13 cellular contexts compared by ENCODE assay signal in genomic region chr1:1302006-1302430, GRCh38. TPM values are rescaled to one million over a fixed set of nuclear protein-coding genes. Genes with fewer than 3 reads are reported as not detected.
A peak's percentile ranks its signal among the peaks of the same experiment; 100 is the strongest.
DNase-seq lines count a peak whose midpoint lies in the region; ATAC-seq and TF ChIP-seq lines count a peak whose summit lies in the region.
"Had no signal": no experiment of that assay in that cellular context is flagged by ENCODE, and none has a peak within 500 bp of the region (broad histone marks: within the 10 kb centered on the region; RNA-seq: fewer than 3 reads in every experiment).

No MANE protein-coding gene starts in this region.

- POLR2A ChIA-PET in WTC11 (lab: Charles Lee) = no interaction called here

- H3K4me3 ChIP-seq in AG09309 (ENCODE audit: control insufficient read depth, low read depth, low read length) = no peak overlapping the region
- H3K4me3 ChIP-seq in GM12875 (ENCODE audit: low read depth, low read length) = no peak overlapping the region

- DNase-seq in AG09309 (ENCODE audit: low read depth) = no peak
- peak; percentile 66 for DNase-seq in WTC11 (ENCODE audit: low spot score)
- DNase-seq in iPS-NIHi11 (ENCODE audit: low spot score) = peak; percentile 51
- no peak for DNase-seq in NCI-H2196 treated with DMSO at 0.1 percent for 48 hours (lab: John Stamatoyannopoulos, UW; ENCODE audit: unreplicated experiment)
- no peak for DNase-seq in 8988T
- no peak for DNase-seq in NCI-H2227 treated with DMSO at 0.1 percent for 48 hours (lab: John Stamatoyannopoulos, UW)
- DNase-seq: activated T-cell treated with anti-CD3 and anti-CD28 coated beads, Interleukin-2, amount 50 U/mL, for 24 hours; cortex of kidney; EL; NCI-H446 treated with DMSO at 0.1 percent for 48 hours had no signal

- H3K27ac Mint-ChIP-seq in WTC11 = no peak overlapping the region
- H3K27ac Mint-ChIP-seq: activated T-cell treated with anti-CD3 and anti-CD28 coated beads, Interleukin-2, amount 50 U/mL, for 24 hours; IgD-negative memory B cell had no signal

- H3K4me3 Mint-ChIP-seq in WTC11 = no peak overlapping the region
- H3K4me3 Mint-ChIP-seq: activated T-cell treated with anti-CD3 and anti-CD28 coated beads, Interleukin-2, amount 50 U/mL, for 24 hours; IgD-negative memory B cell had no signal

- peak; percentile 23 for ATAC-seq in WTC11
- no peak for ATAC-seq in GM19395 (IDR thresholded peaks at IDR 0.05; ENCODE audit: unreplicated experiment)

- no peaks in the 10 kb centered on the region for H3K36me3 Mint-ChIP-seq in WTC11
- H3K36me3 Mint-ChIP-seq: IgD-negative memory B cell had no signal

- peaks cover 18% of the 10 kb centered on the region for H3K4me1 Mint-ChIP-seq in WTC11

- CTCF ChIA-PET in WTC11 (lab: Charles Lee) = interaction anchor here (1.1 to 7.6 kb wide), 3 partner anchors 10 to 28 kb away, joined by 3 to 81 read pairs (median 3); partner anchors contain the start of gene UBE2J2

- H3K27me3 Mint-ChIP-seq in WTC11 (ENCODE audit: low read depth) = peaks cover 5% of the 10 kb centered on the region; the same call in 1 of the 2 replicates
- H3K27me3 Mint-ChIP-seq: activated T-cell treated with anti-CD3 and anti-CD28 coated beads, Interleukin-2, amount 50 U/mL, for 24 hours; IgD-negative memory B cell had no signal

- TF ChIP-seq CTCF in AG09309 (IDR thresholded peaks at IDR 0.05; ENCODE audit: control insufficient read depth, insufficient read depth, low read depth, low read length, missing control alignments) (peak; percentile 53), GM12875 (IDR thresholded peaks at IDR 0.05; ENCODE audit: borderline replicate concordance, insufficient read depth, low read depth, low read length) (peak; percentile 63), WTC11 (IDR thresholded peaks at IDR 0.05) (peak; percentile 71)

- no peaks in the 10 kb centered on the region for H3K9me3 Mint-ChIP-seq in WTC11
- H3K9me3 Mint-ChIP-seq: activated T-cell treated with anti-CD3 and anti-CD28 coated beads, Interleukin-2, amount 50 U/mL, for 24 hours; IgD-negative memory B cell had no signal

TF ChIP-seq in WTC11, 78 proteins besides CTCF, POLR2A, EP300 and RAD21 (continues in another document):
- TF ChIP-seq HMGXB4 (CRISPR knock-in tag; IDR thresholded peaks at IDR 0.05) (peak; percentile 52; the same call in 1 of the 2 replicates), ETV6 (CRISPR knock-in tag; IDR thresholded peaks at IDR 0.05) (no peak), ZMAT4 (CRISPR knock-in tag; IDR thresholded peaks at IDR 0.05) (no peak), ZNF671 (CRISPR knock-in tag; IDR thresholded peaks at IDR 0.05) (no peak), NFATC4 (CRISPR knock-in tag; IDR thresholded peaks at IDR 0.05) (no peak), PREB (CRISPR knock-in tag; IDR thresholded peaks at IDR 0.05; ENCODE audit: borderline replicate concordance) (no peak), ZNF317 (CRISPR knock-in tag; IDR thresholded peaks at IDR 0.05; ENCODE audit: borderline replicate concordance, low read depth) (no peak), RORB (CRISPR knock-in tag; IDR thresholded peaks at IDR 0.05) (no peak), GTF2I (CRISPR knock-in tag; conservative IDR thresholded peaks at IDR 0.05) (no peak), ZNF138 (CRISPR knock-in tag; conservative IDR thresholded peaks at IDR 0.05) (no peak), ELF4 (CRISPR knock-in tag; IDR thresholded peaks at IDR 0.05; ENCODE audit: low read depth) (no peak), ZNF423 (CRISPR knock-in tag; IDR thresholded peaks at IDR 0.05) (peak; percentile 53), ZBTB21 (CRISPR knock-in tag; IDR thresholded peaks at IDR 0.05; ENCODE audit: borderline replicate concordance) (no peak), TEAD1 (CRISPR knock-in tag; IDR thresholded peaks at IDR 0.05) (no peak)
- TF ChIP-seq, protein P1, sequence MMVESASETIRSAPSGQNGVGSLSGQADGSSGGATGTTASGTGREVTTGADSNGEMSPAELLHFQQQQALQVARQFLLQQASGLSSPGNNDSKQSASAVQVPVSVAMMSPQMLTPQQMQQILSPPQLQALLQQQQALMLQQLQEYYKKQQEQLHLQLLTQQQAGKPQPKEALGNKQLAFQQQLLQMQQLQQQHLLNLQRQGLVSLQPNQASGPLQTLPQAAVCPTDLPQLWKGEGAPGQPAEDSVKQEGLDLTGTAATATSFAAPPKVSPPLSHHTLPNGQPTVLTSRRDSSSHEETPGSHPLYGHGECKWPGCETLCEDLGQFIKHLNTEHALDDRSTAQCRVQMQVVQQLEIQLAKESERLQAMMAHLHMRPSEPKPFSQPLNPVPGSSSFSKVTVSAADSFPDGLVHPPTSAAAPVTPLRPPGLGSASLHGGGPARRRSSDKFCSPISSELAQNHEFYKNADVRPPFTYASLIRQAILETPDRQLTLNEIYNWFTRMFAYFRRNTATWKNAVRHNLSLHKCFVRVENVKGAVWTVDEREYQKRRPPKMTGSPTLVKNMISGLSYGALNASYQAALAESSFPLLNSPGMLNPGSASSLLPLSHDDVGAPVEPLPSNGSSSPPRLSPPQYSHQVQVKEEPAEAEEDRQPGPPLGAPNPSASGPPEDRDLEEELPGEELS (CRISPR knock-in tag; IDR thresholded peaks at IDR 0.05) = no peak
- TF ChIP-seq, protein P2, sequence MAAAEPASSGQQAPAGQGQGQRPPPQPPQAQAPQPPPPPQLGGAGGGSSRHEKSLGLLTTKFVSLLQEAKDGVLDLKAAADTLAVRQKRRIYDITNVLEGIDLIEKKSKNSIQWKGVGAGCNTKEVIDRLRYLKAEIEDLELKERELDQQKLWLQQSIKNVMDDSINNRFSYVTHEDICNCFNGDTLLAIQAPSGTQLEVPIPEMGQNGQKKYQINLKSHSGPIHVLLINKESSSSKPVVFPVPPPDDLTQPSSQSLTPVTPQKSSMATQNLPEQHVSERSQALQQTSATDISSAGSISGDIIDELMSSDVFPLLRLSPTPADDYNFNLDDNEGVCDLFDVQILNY (CRISPR knock-in tag; IDR thresholded peaks at IDR 0.05) = no peak
- TF ChIP-seq, protein P3, sequence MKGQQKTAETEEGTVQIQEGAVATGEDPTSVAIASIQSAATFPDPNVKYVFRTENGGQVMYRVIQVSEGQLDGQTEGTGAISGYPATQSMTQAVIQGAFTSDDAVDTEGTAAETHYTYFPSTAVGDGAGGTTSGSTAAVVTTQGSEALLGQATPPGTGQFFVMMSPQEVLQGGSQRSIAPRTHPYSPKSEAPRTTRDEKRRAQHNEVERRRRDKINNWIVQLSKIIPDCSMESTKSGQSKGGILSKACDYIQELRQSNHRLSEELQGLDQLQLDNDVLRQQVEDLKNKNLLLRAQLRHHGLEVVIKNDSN (CRISPR knock-in tag; IDR thresholded peaks at IDR 0.05) = no peak

RNA-seq across cellular contexts. Expression of gene ACAP3, which starts 5.7 kb away (rescaled TPM):
- 25.1 to 42.2 TPM (median 30.7 TPM) in 3 replicates for total RNA-seq in WTC11 (2021)

RNA-seq across cellular contexts. Expression of gene PUSL1, which starts 6.4 kb away (rescaled TPM):
- total RNA-seq in WTC11 (2021) = 42.5 to 51.5 TPM (median 43.6 TPM) in 3 replicates

RNA-seq across cellular contexts. Expression of gene SCNN1D, which starts 21.8 kb away (rescaled TPM):
- total RNA-seq in WTC11 (2021) = 4.7 to 8.5 TPM (median 6.4 TPM) in 3 replicates

RNA-seq across cellular contexts. Expression of gene INTS11, which starts 22.4 kb away (rescaled TPM):
- 144 to 170 TPM (median 160 TPM) in 3 replicates for total RNA-seq in WTC11 (2021)

RNA-seq across cellular contexts. Expression of gene CPTP, which starts 22.6 kb away (rescaled TPM):
- total RNA-seq in WTC11 (2021) = 10.3 to 14.4 TPM (median 12.3 TPM) in 3 replicates

Comparison
In these comparisons a context has a peak if more than half of its experiments do, and no peak if none do; other contexts are left out.
1. DNase-seq: peak in WTC11 (single experiment) and iPS-NIHi11 (single experiment); none in AG09309 (single experiment), NCI-H2196 treated with DMSO at 0.1 percent for 48 hours (single experiment), 8988T (single experiment) and NCI-H2227 treated with DMSO at 0.1 percent for 48 hours (single experiment).
2. Peak in every context shown above with its lines, with median percentiles within 50 percentile points of each other: CTCF ChIP-seq.